Comparison of ENCODE assay signal across 12 cellular contexts in genomic region chr12:64733857-64734256, GRCh38. TPM values are rescaled to one million over a fixed set of nuclear protein-coding genes. Genes with fewer than 3 reads are reported as not detected.
DNase-seq lines count a peak whose midpoint lies in the region; ATAC-seq and TF ChIP-seq lines count a peak whose summit lies in the region.
"Had no signal": no experiment of that assay in that cellular context is flagged by ENCODE, and none has a peak within 500 bp of the region (broad histone marks: within the 10 kb centered on the region; RNA-seq: fewer than 3 reads in every experiment).

No MANE protein-coding gene starts in this region.

- no peak overlapping the region for H2AFZ ChIP-seq in PC-3 (ENCODE audit: low read length)

- H3K4me2 ChIP-seq in PC-3 (ENCODE audit: low read length), result peak overlapping the region; percentile 71

- H3K27me3 ChIP-seq in PC-3 (ENCODE audit: low read length) (no peaks in the 10 kb centered on the region), gastrocnemius medialis (no peaks in the 10 kb centered on the region)

- intact Hi-C loops in PC-3 (cut with micrococcal nuclease) (loop anchor here (10.0 kb wide), 1 partner anchor 61 kb away; no protein-coding TSS in a partner anchor), gastrocnemius medialis (cut with DNase I; ENCODE audit: low total_unique reads) (no loop called here)

- no peaks in the 10 kb centered on the region for H3K9me3 ChIP-seq in PC-3 (ENCODE audit: low read length)
- no peaks in the 10 kb centered on the region for H3K9me3 ChIP-seq in gastrocnemius medialis

- POLR2A ChIA-PET in PC-3 (lab: Charles Lee; ENCODE audit: unreplicated experiment), result interaction anchor here (0.5 to 0.6 kb wide), 3 partner anchors 66 to 364 kb away, joined by 5 to 9 read pairs (median 6); no protein-coding TSS in a partner anchor

- no peak for TF ChIP-seq CTCF in PC-3 (conservative IDR thresholded peaks at IDR 0.05; ENCODE audit: low read depth, low read length)
- TF ChIP-seq CTCF in gastrocnemius medialis (IDR thresholded peaks at IDR 0.05 in 4 of 5, conservative IDR thresholded peaks at IDR 0.05 in 1 of 5), result no peak

- H3F3A ChIP-seq in PC-3 (ENCODE audit: low read length, unreplicated experiment), result no peaks in the 10 kb centered on the region

- H3K9me3 Mint-ChIP-seq in stimulated activated memory B cell treated with anti-CD40 and anti-IgM and Interleukin-4, amounts not matched to agents 10 μg/mL and 1 μg/mL and 100 μg/mL, for 72 hours, result no peaks in the 10 kb centered on the region
- H3K9me3 Mint-ChIP-seq: H9 had no signal

- no peak for TF ChIP-seq POLR2A in gastrocnemius medialis (IDR thresholded peaks at IDR 0.05)

- CTCF ChIA-PET in PC-3 (lab: Charles Lee), result interaction anchor here (0.9 kb wide), 1 partner anchor 62 kb away, joined by 5 read pairs; no protein-coding TSS in a partner anchor

- H3K4me3 Mint-ChIP-seq in stimulated activated memory B cell treated with anti-CD40 and anti-IgM and Interleukin-4, amounts not matched to agents 10 μg/mL and 1 μg/mL and 100 μg/mL, for 72 hours, result no peak overlapping the region
- H3K4me3 Mint-ChIP-seq: H9 had no signal

- peaks cover 19% of the 10 kb centered on the region for H3K36me3 ChIP-seq in PC-3 (ENCODE audit: low read depth, low read length)
- peaks cover 3 to 41% of the 10 kb centered on the region in 2 donors for H3K36me3 ChIP-seq in gastrocnemius medialis

- H3K9ac ChIP-seq in PC-3 (ENCODE audit: low read length), result no peak overlapping the region

- peaks cover 16% of the 10 kb centered on the region for H3K4me1 Mint-ChIP-seq in stimulated activated memory B cell treated with anti-CD40 and anti-IgM and Interleukin-4, amounts not matched to agents 10 μg/mL and 1 μg/mL and 100 μg/mL, for 72 hours
- H3K4me1 Mint-ChIP-seq: H9 had no signal

- H3K4me3 ChIP-seq in PC-3 (ENCODE audit: low read length) (peak overlapping the region; percentile 20; the same call in 1 of the 2 replicates), gastrocnemius medialis (no peak overlapping the region)

- H3K27me3 Mint-ChIP-seq in stimulated activated memory B cell treated with anti-CD40 and anti-IgM and Interleukin-4, amounts not matched to agents 10 μg/mL and 1 μg/mL and 100 μg/mL, for 72 hours, result no peaks in the 10 kb centered on the region

- no peak overlapping the region for H3K27ac Mint-ChIP-seq in stimulated activated memory B cell treated with anti-CD40 and anti-IgM and Interleukin-4, amounts not matched to agents 10 μg/mL and 1 μg/mL and 100 μg/mL, for 72 hours

- DNase-seq in HS-27A (ENCODE audit: low read depth) (peak; percentile 93), PC-3 (peak; percentile 99), glomerular visceral epithelial cell (ENCODE audit: extremely low spot score) (peak; percentile 82), gastrocnemius medialis (peak in 1 of 2 donors; percentile 17)
- DNase-seq: H9, KG1, small intestine, T-helper 2 cell had no signal

- no peaks in the 10 kb centered on the region for H3K9me2 ChIP-seq in PC-3 (replicated peaks; ENCODE audit: low read length)

- peak; percentile 98 for ATAC-seq in PC-3
- ATAC-seq in gastrocnemius medialis, result peak; percentile 14 to 66
- no peak for ATAC-seq in GM19455 (IDR thresholded peaks at IDR 0.05; ENCODE audit: unreplicated experiment)
- no peak for ATAC-seq in stimulated activated memory B cell treated with anti-CD40 and anti-IgM and Interleukin-4, amounts not matched to agents 10 μg/mL and 1 μg/mL and 100 μg/mL, for 72 hours
- no peak for ATAC-seq in GM18873 (IDR thresholded peaks at IDR 0.05; ENCODE audit: low FRiP score, unreplicated experiment)
- ATAC-seq in HG02970 (IDR thresholded peaks at IDR 0.05; ENCODE audit: low FRiP score, unreplicated experiment), result no peak

- no peaks in the 10 kb centered on the region for H3K79me2 ChIP-seq in PC-3 (ENCODE audit: low read length)

- BruUV-seq in PC-3 (replicated peaks; lab: Mats Ljungman, UMichigan), result no TSS peak

- in situ Hi-C loops in gastrocnemius medialis (cut with MboI; ENCODE audit: low sequenced_read_pairs in 4 of 4), result no loop called here

- H3K36me3 Mint-ChIP-seq in stimulated activated memory B cell treated with anti-CD40 and anti-IgM and Interleukin-4, amounts not matched to agents 10 μg/mL and 1 μg/mL and 100 μg/mL, for 72 hours, result peaks cover 67% of the 10 kb centered on the region

- H4K20me1 ChIP-seq in PC-3 (ENCODE audit: low read length), result no peaks in the 10 kb centered on the region

- H3K27ac ChIP-seq in PC-3 (ENCODE audit: low read length), result peak overlapping the region; percentile 15; the same call in 1 of the 2 replicates
- no peak overlapping the region for H3K27ac ChIP-seq in gastrocnemius medialis

- H3K4me1 ChIP-seq in PC-3 (ENCODE audit: insufficient read depth, low read length) (peaks cover 22% of the 10 kb centered on the region), gastrocnemius medialis (peaks cover 0 to 11% of the 10 kb centered on the region in 2 donors)

RNA-seq across cellular contexts. Expression of gene GNS, which starts 25.3 kb away (rescaled TPM):
- total RNA-seq in PC-3 (2014; rRNA removed), result 55.1 TPM in 2 replicates
- 10 to 100 TPM; 41.9 to 56.5 (median 53.9) TPM for total RNA-seq in gastrocnemius medialis

Comparison
In these comparisons a context has a peak if more than half of its experiments do, and no peak if none do; other contexts are left out.
1. ATAC-seq: peak in PC-3 (single experiment) and gastrocnemius medialis (2 of 2); none in GM19455 (single experiment), stimulated activated memory B cell treated with anti-CD40 and anti-IgM and Interleukin-4, amounts not matched to agents 10 μg/mL and 1 μg/mL and 100 μg/mL, for 72 hours (single experiment), GM18873 (single experiment) and HG02970 (single experiment).